Comparison of ENCODE assay signal across 8 cellular contexts in genomic region chr21:25735895-25736597, GRCh38. TPM values are rescaled to one million over a fixed set of nuclear protein-coding genes. Genes with fewer than 3 reads are reported as not detected.
DNase-seq lines count a peak whose midpoint lies in the region; ATAC-seq, FAIRE-seq and TF ChIP-seq lines count a peak whose summit lies in the region.

No MANE protein-coding gene starts in this region.

- peak overlapping the region; percentile 98 for H3K9ac ChIP-seq in keratinocyte (ENCODE audit: control insufficient read depth, extremely low read depth, insufficient read depth, low read length)

- FAIRE-seq in keratinocyte (lab: Jason Lieb, UNC), result no peak

- dilution Hi-C loops in keratinocyte (cut with MboI; ENCODE audit: extremely low pct_ligation_motif_present, low sequenced_read_pairs), result no loop called here

- peaks cover 11% of the 10 kb centered on the region for H3K27me3 Mint-ChIP-seq in GM23338 (ENCODE audit: insufficient read depth, low read depth, poor library complexity)
- H3K27me3 Mint-ChIP-seq in stimulated activated naive CD8-positive, alpha-beta T cell treated with anti-CD3 and anti-CD28 coated beads, Interleukin-15, Interleukin-2, amounts not matched to agents 100 ng/mL and 50 ng/mL, for 24 hours, result no peaks in the 10 kb centered on the region

- no peaks in the 10 kb centered on the region for H3F3A ChIP-seq in GM23338 (replicated peaks; ENCODE audit: low read depth)

- H3K4me3 Mint-ChIP-seq in GM23338, result peak overlapping the region; percentile 98
- H3K4me3 Mint-ChIP-seq in stimulated activated naive CD8-positive, alpha-beta T cell treated with anti-CD3 and anti-CD28 coated beads, Interleukin-15, Interleukin-2, amounts not matched to agents 100 ng/mL and 50 ng/mL, for 24 hours, result peak overlapping the region; percentile 100

- DNase-seq in SHP77 treated with DMSO at 0.1 percent for 48 hours (lab: John Stamatoyannopoulos, UW) (peak; percentile 26), SHP77 (lab: John Stamatoyannopoulos, UW) (no peak), GM23338 (ENCODE audit: low spot score) (peak; percentile 35), M059J (ENCODE audit: low read depth) (peak; percentile 40), amniotic epithelial cell (ENCODE audit: low read depth) (peak; percentile 71), keratinocyte (ENCODE audit: low read depth, low spot score) (no peak)
- no peak for DNase-seq in activated CD4-positive, CD25-positive, alpha-beta regulatory T cell treated with anti-CD3 and anti-CD28 coated beads, Interleukin-2, amount 50 U/mL, for 72 hours

- H4K20me1 ChIP-seq in GM23338 (replicated peaks; ENCODE audit: insufficient read depth) (peaks cover 6% of the 10 kb centered on the region; the same call in 1 of the 2 replicates), keratinocyte (ENCODE audit: control insufficient read depth, extremely low read depth, insufficient read depth, low read length) (no peaks in the 10 kb centered on the region)

- H3K79me2 ChIP-seq in GM23338 (replicated peaks; ENCODE audit: insufficient read depth), result peaks cover 87% of the 10 kb centered on the region
- peaks cover 77% of the 10 kb centered on the region for H3K79me2 ChIP-seq in keratinocyte (ENCODE audit: control insufficient read depth, insufficient read depth, low read length)

- no peaks in the 10 kb centered on the region for H3K9me2 ChIP-seq in GM23338 (ENCODE audit: insufficient read depth)

- H3K27ac Mint-ChIP-seq in GM23338, result peak overlapping the region; percentile 97
- H3K27ac Mint-ChIP-seq in stimulated activated naive CD8-positive, alpha-beta T cell treated with anti-CD3 and anti-CD28 coated beads, Interleukin-15, Interleukin-2, amounts not matched to agents 100 ng/mL and 50 ng/mL, for 24 hours, result peak overlapping the region; percentile 88

- peak overlapping the region; percentile 97 for H3K4me3 ChIP-seq in GM23338
- peak overlapping the region; percentile 89 to 97 (median 94) for H3K4me3 ChIP-seq in keratinocyte (ENCODE audit: control insufficient read depth in 2 of 3, extremely low read depth in 1 of 3, insufficient read depth in 2 of 3, low read depth in 1 of 3, low read length in 3 of 3)

- H3K4me2 ChIP-seq in GM23338, result peak overlapping the region; percentile 79
- H3K4me2 ChIP-seq in keratinocyte (ENCODE audit: control insufficient read depth, extremely low read depth, insufficient read depth, low read depth, low read length), result peak overlapping the region; percentile 90

- H3K27me3 ChIP-seq in GM23338 (ENCODE audit: insufficient read depth), result no peaks in the 10 kb centered on the region
- no peaks in the 10 kb centered on the region for H3K27me3 ChIP-seq in keratinocyte (ENCODE audit: control insufficient read depth, extremely low read depth, insufficient read depth, low read length)

- H3K27ac ChIP-seq in GM23338 (ENCODE audit: low read depth) (peak overlapping the region; percentile 100), keratinocyte (ENCODE audit: control insufficient read depth, insufficient read depth, low read length) (peak overlapping the region; percentile 98)

- peaks cover 16% of the 10 kb centered on the region for H3K4me1 Mint-ChIP-seq in GM23338
- H3K4me1 Mint-ChIP-seq in stimulated activated naive CD8-positive, alpha-beta T cell treated with anti-CD3 and anti-CD28 coated beads, Interleukin-15, Interleukin-2, amounts not matched to agents 100 ng/mL and 50 ng/mL, for 24 hours (ENCODE audit: low read depth), result peaks cover 68% of the 10 kb centered on the region

- H2AFZ ChIP-seq in GM23338 (peak overlapping the region; percentile 83; the same call in 1 of the 2 replicates), keratinocyte (ENCODE audit: control insufficient read depth, low read length) (peak overlapping the region; percentile 93)

- no peak; the same call in 1 of the 3 replicates for ATAC-seq in GM23338

- TF ChIP-seq CTCF in GM23338 (conservative IDR thresholded peaks at IDR 0.05; ENCODE audit: low read depth in 2 of 2) (no peak), keratinocyte (optimal IDR thresholded peaks at IDR 0.05 in 1 of 3, IDR thresholded peaks at IDR 0.05 in 1 of 3, conservative IDR thresholded peaks at IDR 0.05 in 1 of 3; ENCODE audit: extremely low read depth in 1 of 3, insufficient read depth in 2 of 3, low read length in 3 of 3) (no peak)

- H3K9me3 ChIP-seq in keratinocyte (ENCODE audit: control insufficient read depth, low read depth, low read length), result no peaks in the 10 kb centered on the region

- H3K4me1 ChIP-seq in GM23338 (ENCODE audit: insufficient read depth) (peaks cover 10% of the 10 kb centered on the region; the same call in 1 of the 2 replicates), keratinocyte (ENCODE audit: control insufficient read depth, extremely low read depth, insufficient read depth, low read length) (peaks cover 10% of the 10 kb centered on the region)

- H3K9me1 ChIP-seq in keratinocyte (ENCODE audit: control insufficient read depth, extremely low read depth, insufficient read depth, low read length), result no peaks in the 10 kb centered on the region

- H3K9me3 Mint-ChIP-seq in GM23338, result no peaks in the 10 kb centered on the region; the same call in 2 of the 3 replicates
- H3K9me3 Mint-ChIP-seq in stimulated activated naive CD8-positive, alpha-beta T cell treated with anti-CD3 and anti-CD28 coated beads, Interleukin-15, Interleukin-2, amounts not matched to agents 100 ng/mL and 50 ng/mL, for 24 hours, result no peaks in the 10 kb centered on the region

- H3K36me3 Mint-ChIP-seq in GM23338 (ENCODE audit: low read depth), result no peaks in the 10 kb centered on the region; the same call in 2 of the 3 replicates
- H3K36me3 Mint-ChIP-seq in stimulated activated naive CD8-positive, alpha-beta T cell treated with anti-CD3 and anti-CD28 coated beads, Interleukin-15, Interleukin-2, amounts not matched to agents 100 ng/mL and 50 ng/mL, for 24 hours (ENCODE audit: low read depth), result peaks cover 29% of the 10 kb centered on the region

- H3K36me3 ChIP-seq in GM23338 (ENCODE audit: insufficient read depth) (no peaks in the 10 kb centered on the region), keratinocyte (ENCODE audit: control insufficient read depth in 2 of 2, extremely low read depth in 1 of 2, insufficient read depth in 2 of 2, low read length in 2 of 2) (peaks cover 0 to 4% of the 10 kb centered on the region in 2 experiments)

TF ChIP-seq in GM23338, 12 proteins besides CTCF, POLR2A, EP300 and RAD21 (continues in another document):
- TF ChIP-seq, protein P1, sequence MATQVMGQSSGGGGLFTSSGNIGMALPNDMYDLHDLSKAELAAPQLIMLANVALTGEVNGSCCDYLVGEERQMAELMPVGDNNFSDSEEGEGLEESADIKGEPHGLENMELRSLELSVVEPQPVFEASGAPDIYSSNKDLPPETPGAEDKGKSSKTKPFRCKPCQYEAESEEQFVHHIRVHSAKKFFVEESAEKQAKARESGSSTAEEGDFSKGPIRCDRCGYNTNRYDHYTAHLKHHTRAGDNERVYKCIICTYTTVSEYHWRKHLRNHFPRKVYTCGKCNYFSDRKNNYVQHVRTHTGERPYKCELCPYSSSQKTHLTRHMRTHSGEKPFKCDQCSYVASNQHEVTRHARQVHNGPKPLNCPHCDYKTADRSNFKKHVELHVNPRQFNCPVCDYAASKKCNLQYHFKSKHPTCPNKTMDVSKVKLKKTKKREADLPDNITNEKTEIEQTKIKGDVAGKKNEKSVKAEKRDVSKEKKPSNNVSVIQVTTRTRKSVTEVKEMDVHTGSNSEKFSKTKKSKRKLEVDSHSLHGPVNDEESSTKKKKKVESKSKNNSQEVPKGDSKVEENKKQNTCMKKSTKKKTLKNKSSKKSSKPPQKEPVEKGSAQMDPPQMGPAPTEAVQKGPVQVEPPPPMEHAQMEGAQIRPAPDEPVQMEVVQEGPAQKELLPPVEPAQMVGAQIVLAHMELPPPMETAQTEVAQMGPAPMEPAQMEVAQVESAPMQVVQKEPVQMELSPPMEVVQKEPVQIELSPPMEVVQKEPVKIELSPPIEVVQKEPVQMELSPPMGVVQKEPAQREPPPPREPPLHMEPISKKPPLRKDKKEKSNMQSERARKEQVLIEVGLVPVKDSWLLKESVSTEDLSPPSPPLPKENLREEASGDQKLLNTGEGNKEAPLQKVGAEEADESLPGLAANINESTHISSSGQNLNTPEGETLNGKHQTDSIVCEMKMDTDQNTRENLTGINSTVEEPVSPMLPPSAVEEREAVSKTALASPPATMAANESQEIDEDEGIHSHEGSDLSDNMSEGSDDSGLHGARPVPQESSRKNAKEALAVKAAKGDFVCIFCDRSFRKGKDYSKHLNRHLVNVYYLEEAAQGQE (IDR thresholded peaks at IDR 0.05; ENCODE audit: unreplicated experiment), result no peak
- TF ChIP-seq NANOG (IDR thresholded peaks at IDR 0.05; ENCODE audit: borderline replicate concordance) (no peak), EZH2 (IDR thresholded peaks at IDR 0.05; ENCODE audit: low read depth, unreplicated experiment) (no peak), JUNB (IDR thresholded peaks at IDR 0.05; ENCODE audit: unreplicated experiment) (no peak), ZNF331 (CRISPR knock-in tag; IDR thresholded peaks at IDR 0.05; ENCODE audit: low read depth) (no peak), STAT1 (IDR thresholded peaks at IDR 0.05; ENCODE audit: unreplicated experiment) (no peak), EZH2phosphoT487 (IDR thresholded peaks at IDR 0.05; ENCODE audit: unreplicated experiment) (no peak)

RNA-seq across cellular contexts. Expression of gene GABPA, which starts 1.3 kb away (rescaled TPM):
- 28.6 and 30.1 TPM in 2 replicates for total RNA-seq in GM23338 (2014; rRNA removed; shearing (Covaris generic))
- polyA plus RNA-seq in GM23338 (2016; fragmentation: Nextera tagmentation; extraction: Ambion mirVana) (8.5 TPM in 2 replicates), keratinocyte (8.4 to 16.3 TPM (median 10.8 TPM) in 3 replicates)
- total RNA-seq in M059J (2014; rRNA removed; shearing (Covaris generic)), result 18.3 and 23.0 TPM in 2 replicates
- polyA plus RNA-seq in keratinocyte (2011; ENCODE audit: low read depth), result 8.6 TPM
- polyA plus RNA-seq in keratinocyte (2011; cell fraction: cytosol; rRNA removed), result 5.4 and 15.8 TPM in 2 replicates
- 15.6 and 20.3 TPM in 2 replicates for polyA plus RNA-seq in keratinocyte (2011; cell fraction: nucleus; rRNA removed)
- 7.6 and 8.0 TPM in 2 replicates for polyA plus RNA-seq in keratinocyte (2012; ENCODE audit: low replicate concordance)
- 1.3 to 25.4 TPM (median 7.9 TPM) in 3 replicates for polyA minus RNA-seq in keratinocyte
- 9.2 TPM for polyA minus RNA-seq in keratinocyte (2011; cell fraction: cytosol; rRNA and poly(A)+ RNA removed)
- polyA minus RNA-seq in keratinocyte (2011; cell fraction: nucleus; rRNA and poly(A)+ RNA removed), result 7.2 and 10.9 TPM in 2 replicates

RNA-seq across cellular contexts. Expression of gene ATP5PF, which starts 1.3 kb away (rescaled TPM):
- total RNA-seq in GM23338 (2014; rRNA removed; shearing (Covaris generic)), result 127 and 154 TPM in 2 replicates
- polyA plus RNA-seq in GM23338 (2016; fragmentation: Nextera tagmentation; extraction: Ambion mirVana) (719 and 751 TPM in 2 replicates), keratinocyte (179 to 256 TPM (median 212 TPM) in 3 replicates)
- total RNA-seq in M059J (2014; rRNA removed; shearing (Covaris generic)), result 169 and 196 TPM in 2 replicates
- polyA plus RNA-seq in keratinocyte (2011; ENCODE audit: low read depth), result 55.7 TPM
- 168 and 308 TPM in 2 replicates for polyA plus RNA-seq in keratinocyte (2011; cell fraction: cytosol; rRNA removed)
- 41.8 and 62.0 TPM in 2 replicates for polyA plus RNA-seq in keratinocyte (2011; cell fraction: nucleus; rRNA removed)
- polyA plus RNA-seq in keratinocyte (2012; ENCODE audit: low replicate concordance), result 211 and 230 TPM in 2 replicates
- polyA minus RNA-seq in keratinocyte, result 11.8 to 72.2 TPM (median 56.9 TPM) in 3 replicates
- 39.7 TPM for polyA minus RNA-seq in keratinocyte (2011; cell fraction: cytosol; rRNA and poly(A)+ RNA removed)
- polyA minus RNA-seq in keratinocyte (2011; cell fraction: nucleus; rRNA and poly(A)+ RNA removed), result 4.5 and 11.2 TPM in 2 replicates

Comparison
In these comparisons a context has a peak if more than half of its experiments do, and no peak if none do; other contexts are left out.
1. DNase-seq: peak in SHP77 treated with DMSO at 0.1 percent for 48 hours (single experiment), GM23338 (single experiment), M059J (single experiment) and amniotic epithelial cell (single experiment); none in SHP77 (0 of 2), keratinocyte (single experiment) and activated CD4-positive, CD25-positive, alpha-beta regulatory T cell treated with anti-CD3 and anti-CD28 coated beads, Interleukin-2, amount 50 U/mL, for 72 hours (single experiment).